8 cellular contexts compared by ENCODE assay signal in the genomic region with DNA sequence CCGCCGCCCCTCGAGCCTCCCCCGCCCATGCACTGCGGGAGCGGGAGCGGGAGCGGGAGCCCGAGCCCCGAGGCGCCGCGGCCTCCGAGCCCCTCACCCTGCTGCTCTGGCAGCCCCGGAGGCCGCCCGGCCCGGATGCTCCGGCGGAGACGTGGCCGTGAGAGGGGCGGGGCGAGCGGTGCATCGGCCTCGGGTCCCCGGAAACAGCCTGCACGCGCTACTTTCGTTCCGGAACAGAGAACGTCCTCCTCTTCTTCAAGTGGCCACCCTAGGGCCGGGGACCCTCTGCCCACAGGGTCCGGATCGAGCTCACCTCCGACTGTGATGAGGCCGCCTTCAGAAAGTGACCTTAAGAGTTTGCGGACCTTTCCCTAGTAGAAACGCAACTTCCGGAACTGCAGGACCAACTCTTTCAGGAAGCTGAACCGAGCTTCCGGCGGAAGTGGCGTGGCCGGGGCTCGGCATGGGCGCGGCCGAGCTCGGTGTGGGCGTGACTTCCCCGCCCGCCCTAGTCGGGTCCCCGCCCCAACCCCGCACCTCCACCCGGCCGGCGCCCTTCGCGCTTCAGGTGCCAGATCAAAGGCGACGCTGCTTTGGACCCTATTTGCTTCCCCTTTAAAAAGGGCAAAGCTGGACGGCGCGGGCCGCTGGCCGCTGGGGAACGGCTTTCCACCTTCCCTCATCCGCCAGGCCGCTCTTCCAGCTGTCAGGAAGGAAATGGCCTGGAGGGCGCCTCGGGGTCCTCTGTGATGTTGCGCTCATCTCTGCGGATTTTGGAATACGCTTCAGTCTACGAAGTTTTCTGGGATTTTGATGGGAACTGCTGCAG. TPM values are rescaled to one million over a fixed set of nuclear protein-coding genes. Genes with fewer than 3 reads are reported as not detected.
DNase-seq lines count a peak whose midpoint lies in the region; TF ChIP-seq lines count a peak whose summit lies in the region.

A gene with protein sequence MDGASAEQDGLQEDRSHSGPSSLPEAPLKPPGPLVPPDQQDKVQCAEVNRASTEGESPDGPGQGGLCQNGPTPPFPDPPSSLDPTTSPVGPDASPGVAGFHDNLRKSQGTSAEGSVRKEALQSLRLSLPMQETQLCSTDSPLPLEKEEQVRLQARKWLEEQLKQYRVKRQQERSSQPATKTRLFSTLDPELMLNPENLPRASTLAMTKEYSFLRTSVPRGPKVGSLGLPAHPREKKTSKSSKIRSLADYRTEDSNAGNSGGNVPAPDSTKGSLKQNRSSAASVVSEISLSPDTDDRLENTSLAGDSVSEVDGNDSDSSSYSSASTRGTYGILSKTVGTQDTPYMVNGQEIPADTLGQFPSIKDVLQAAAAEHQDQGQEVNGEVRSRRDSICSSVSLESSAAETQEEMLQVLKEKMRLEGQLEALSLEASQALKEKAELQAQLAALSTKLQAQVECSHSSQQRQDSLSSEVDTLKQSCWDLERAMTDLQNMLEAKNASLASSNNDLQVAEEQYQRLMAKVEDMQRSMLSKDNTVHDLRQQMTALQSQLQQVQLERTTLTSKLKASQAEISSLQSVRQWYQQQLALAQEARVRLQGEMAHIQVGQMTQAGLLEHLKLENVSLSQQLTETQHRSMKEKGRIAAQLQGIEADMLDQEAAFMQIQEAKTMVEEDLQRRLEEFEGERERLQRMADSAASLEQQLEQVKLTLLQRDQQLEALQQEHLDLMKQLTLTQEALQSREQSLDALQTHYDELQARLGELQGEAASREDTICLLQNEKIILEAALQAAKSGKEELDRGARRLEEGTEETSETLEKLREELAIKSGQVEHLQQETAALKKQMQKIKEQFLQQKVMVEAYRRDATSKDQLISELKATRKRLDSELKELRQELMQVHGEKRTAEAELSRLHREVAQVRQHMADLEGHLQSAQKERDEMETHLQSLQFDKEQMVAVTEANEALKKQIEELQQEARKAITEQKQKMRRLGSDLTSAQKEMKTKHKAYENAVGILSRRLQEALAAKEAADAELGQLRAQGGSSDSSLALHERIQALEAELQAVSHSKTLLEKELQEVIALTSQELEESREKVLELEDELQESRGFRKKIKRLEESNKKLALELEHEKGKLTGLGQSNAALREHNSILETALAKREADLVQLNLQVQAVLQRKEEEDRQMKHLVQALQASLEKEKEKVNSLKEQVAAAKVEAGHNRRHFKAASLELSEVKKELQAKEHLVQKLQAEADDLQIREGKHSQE (N-terminal part only) (minus strand): TSS at position 164 of the 829 bp plus-strand sequence. CDS start 6,741 bp downstream, outside the sequence.

- CTCF ChIA-PET in activated naive CD4-positive, alpha-beta T cell treated with anti-CD3 and anti-CD28 coated beads for 36 hours (lab: Charles Lee) = interaction anchor here (0.6 to 1.0 kb wide), 3 partner anchors 71 to 214 kb away, joined by 3 to 5 read pairs (median 4); no protein-coding TSS in a partner anchor

- H3K36me3 Mint-ChIP-seq in HFFc6 (ENCODE audit: low read depth) = peaks cover 67% of the 10 kb centered on the region
- peaks cover 20% of the 10 kb centered on the region for H3K36me3 Mint-ChIP-seq in activated naive CD4-positive, alpha-beta T cell treated with anti-CD3 and anti-CD28 coated beads for 36 hours (ENCODE audit: low read depth)

- H3K4me1 Mint-ChIP-seq in HFFc6 (ENCODE audit: low read depth) = peaks cover 45% of the 10 kb centered on the region
- H3K4me1 Mint-ChIP-seq in activated naive CD4-positive, alpha-beta T cell treated with anti-CD3 and anti-CD28 coated beads for 36 hours (ENCODE audit: low read depth) = peaks cover 49% of the 10 kb centered on the region

- H3K4me3 Mint-ChIP-seq in HFFc6 = peak within 1 kb of the TSS; percentile 97
- H3K4me3 Mint-ChIP-seq in activated naive CD4-positive, alpha-beta T cell treated with anti-CD3 and anti-CD28 coated beads for 36 hours = peak within 1 kb of the TSS; percentile 98

- TF ChIP-seq CTCF in HFFc6 (IDR thresholded peaks at IDR 0.05) (no peak), NB4 (IDR thresholded peaks at IDR 0.05; ENCODE audit: low read depth, low read length) (no peak)

- H3K9me3 Mint-ChIP-seq in HFFc6 = no peaks in the 10 kb centered on the region
- no peaks in the 10 kb centered on the region for H3K9me3 Mint-ChIP-seq in activated naive CD4-positive, alpha-beta T cell treated with anti-CD3 and anti-CD28 coated beads for 36 hours

- peak; percentile 87 for DNase-seq in GM04504 (ENCODE audit: low read depth)
- peak; percentile 91 for DNase-seq in HFFc6
- peak; percentile 97 for DNase-seq in NB4 (ENCODE audit: low read depth)
- peak; percentile 95 for DNase-seq in SK-N-DZ (ENCODE audit: low spot score)
- DNase-seq in activated naive CD4-positive, alpha-beta T cell treated with anti-CD3 and anti-CD28 coated beads for 36 hours = peak; percentile 95
- peak; percentile 99 for DNase-seq in germinal center (ENCODE audit: low spot score)
- DNase-seq in non-pigmented ciliary epithelial cell (ENCODE audit: low read depth) = peak; percentile 68
- DNase-seq in substantia nigra (lab: John Stamatoyannopoulos, UW) = peak; percentile 40 to 94 (median 86)

- intact Hi-C loops in activated naive CD4-positive, alpha-beta T cell treated with anti-CD3 and anti-CD28 coated beads for 36 hours (cut with micrococcal nuclease) = loop anchor here (2.0 to 5.0 kb wide), 5 partner anchors 58 to 252 kb away; a partner anchor contains a TSS

- H3K27ac Mint-ChIP-seq in HFFc6 = peak within 1 kb of the TSS; percentile 100
- peak within 1 kb of the TSS; percentile 100 for H3K27ac Mint-ChIP-seq in activated naive CD4-positive, alpha-beta T cell treated with anti-CD3 and anti-CD28 coated beads for 36 hours

- peaks cover 11% of the 10 kb centered on the region for H3K27me3 Mint-ChIP-seq in HFFc6 (ENCODE audit: insufficient read depth)
- H3K27me3 Mint-ChIP-seq in activated naive CD4-positive, alpha-beta T cell treated with anti-CD3 and anti-CD28 coated beads for 36 hours (ENCODE audit: low read depth) = no peaks in the 10 kb centered on the region

- peak within 1 kb of the TSS; percentile 95 for H3K27ac ChIP-seq in substantia nigra (ENCODE audit: low read depth, low read length, poor library complexity, severe bottlenecking)

- H3K4me3 ChIP-seq in NB4 (ENCODE audit: low read depth, low read length) = peak within 1 kb of the TSS; percentile 93

- peak; percentile 63 for TF ChIP-seq POLR2A in NB4 (IDR thresholded peaks at IDR 0.05; ENCODE audit: extremely low read depth, insufficient read length)

RNA-seq across cellular contexts. Expression of the gene that starts here (rescaled TPM):
- 100 to 1,000 TPM; 108 to 121 (median 115) TPM for total RNA-seq in HFFc6 (2021; fragmentation: NEBNext Ultra II Directional; extraction: Animal tissue kit (Norgen Biotek cat#: 25700))
- 21.1 and 26.2 TPM in 2 replicates for polyA plus RNA-seq in SK-N-DZ (2014; cell fraction: cytosol; rRNA removed)
- polyA plus RNA-seq in SK-N-DZ (2014; cell fraction: nucleus; rRNA removed) = 25.9 and 59.6 TPM in 2 replicates
- total RNA-seq in activated naive CD4-positive, alpha-beta T cell treated with anti-CD3 and anti-CD28 coated beads for 36 hours = 10 to 100 TPM; 25.2 to 29.1 TPM

Comparison
In these comparisons a context has a peak if more than half of its experiments do, and no peak if none do; other contexts are left out.
1. Peak in every context shown above with its lines: DNase-seq, H3K4me3 ChIP-seq and H3K27ac ChIP-seq.